In genomic region chr5:42268630-42269029, GRCh38 we compare ENCODE assay signal across 1 cellular context.
TF ChIP-seq lines count a peak whose summit lies in the region.

No MANE protein-coding gene starts in this region.

TF ChIP-seq in GM12878, 131 proteins besides CTCF, POLR2A, EP300 and RAD21 (continued from another document):
- no peak for TF ChIP-seq BCLAF1 (IDR thresholded peaks at IDR 0.05)
